In genomic region chr5:134003064-134003956, GRCh38 we compare ENCODE assay signal across 8 cellular contexts. TPM values are rescaled to one million over a fixed set of nuclear protein-coding genes. Genes with fewer than 3 reads are reported as not detected.
DNase-seq lines count a peak whose midpoint lies in the region; ATAC-seq and TF ChIP-seq lines count a peak whose summit lies in the region.

No MANE protein-coding gene starts in this region.

- H3K4me3 Mint-ChIP-seq in central memory CD8-positive, alpha-beta T cell, result peak overlapping the region; percentile 87
- H3K4me3 Mint-ChIP-seq in type B pancreatic cell, result peak overlapping the region; percentile 96

- no peaks in the 10 kb centered on the region for H3K27me3 Mint-ChIP-seq in central memory CD8-positive, alpha-beta T cell
- H3K27me3 Mint-ChIP-seq in type B pancreatic cell, result no peaks in the 10 kb centered on the region

- H3K4me1 Mint-ChIP-seq in central memory CD8-positive, alpha-beta T cell, result peaks cover 55% of the 10 kb centered on the region
- peaks cover 40% of the 10 kb centered on the region for H3K4me1 Mint-ChIP-seq in type B pancreatic cell (ENCODE audit: unreplicated experiment)

- H3K36me3 Mint-ChIP-seq in central memory CD8-positive, alpha-beta T cell (ENCODE audit: insufficient read depth), result peaks cover 21% of the 10 kb centered on the region
- peaks cover 12% of the 10 kb centered on the region for H3K36me3 Mint-ChIP-seq in type B pancreatic cell

- peak overlapping the region; percentile 90 for H3K27ac ChIP-seq in 22Rv1

- H3K27ac Mint-ChIP-seq in central memory CD8-positive, alpha-beta T cell (ENCODE audit: low read depth), result peak overlapping the region; percentile 93
- peak overlapping the region; percentile 91 for H3K27ac Mint-ChIP-seq in type B pancreatic cell

- no peaks in the 10 kb centered on the region for H3K9me3 Mint-ChIP-seq in central memory CD8-positive, alpha-beta T cell
- no peaks in the 10 kb centered on the region for H3K9me3 Mint-ChIP-seq in type B pancreatic cell

- peak; percentile 1 for ATAC-seq in GM21381 (IDR thresholded peaks at IDR 0.05; ENCODE audit: unreplicated experiment)
- no peak for ATAC-seq in central memory CD8-positive, alpha-beta T cell (replicated peaks; ENCODE audit: extremely low read depth, poor library complexity, severe bottlenecking)

- peak; percentile 39 for DNase-seq in RPMI8226
- peak in 1 of 2 donors; percentile 15 for DNase-seq in central memory CD8-positive, alpha-beta T cell (ENCODE audit: low spot score in 2 of 2)
- DNase-seq in myocyte (ENCODE audit: low read depth), result peak; percentile 23
- no peak for DNase-seq in type B pancreatic cell (ENCODE audit: extremely low spot score, unreplicated experiment)
- DNase-seq in hypothalamus (lab: John Stamatoyannopoulos, UW), result no peak
- no peak for DNase-seq in GF-D8 (lab: John Stamatoyannopoulos, UW)

- no peak for TF ChIP-seq CTCF in 22Rv1 (IDR thresholded peaks at IDR 0.05)
- no peak for TF ChIP-seq CTCF in type B pancreatic cell (conservative IDR thresholded peaks at IDR 0.05)

RNA-seq across cellular contexts. Expression of gene VDAC1, which starts 1.5 kb away (rescaled TPM):
- total RNA-seq in myocyte (402 and 504 TPM in 2 replicates), type B pancreatic cell (ENCODE audit: low replicate concordance) (186 and 219 TPM in 2 replicates)
- polyA plus RNA-seq in myocyte (2012), result 326 TPM

RNA-seq across cellular contexts. Expression of gene C5orf15, which starts 34.9 kb away (rescaled TPM):
- total RNA-seq in myocyte, result 106 and 113 TPM in 2 replicates
- 93.2 TPM for polyA plus RNA-seq in myocyte (2012)
- total RNA-seq in type B pancreatic cell (ENCODE audit: low replicate concordance), result 47.2 and 49.6 TPM in 2 replicates

Comparison
In these comparisons a context has a peak if more than half of its experiments do, and no peak if none do; other contexts are left out.
1. DNase-seq: peak in RPMI8226 (single experiment) and myocyte (single experiment); none in type B pancreatic cell (single experiment), hypothalamus (0 of 51) and GF-D8 (single experiment).